ENCODE assay signal across 3 cellular contexts in genomic region chr10:125003901-125004467, GRCh38.
TF ChIP-seq lines count a peak whose summit lies in the region.

No MANE protein-coding gene starts in this region.

TF ChIP-seq in SK-N-SH, 30 proteins besides CTCF, POLR2A, EP300 and RAD21:
- TF ChIP-seq CHD2 (IDR thresholded peaks at IDR 0.05; ENCODE audit: low read length, partially characterized antibody) = no peak
- TF ChIP-seq SIN3A (IDR thresholded peaks at IDR 0.05; ENCODE audit: borderline replicate concordance, low read depth, low read length) = no peak
- no peak for TF ChIP-seq TAF1 (IDR thresholded peaks at IDR 0.05; ENCODE audit: borderline replicate concordance, low read depth, low read length)
- TF ChIP-seq FOSL2 (IDR thresholded peaks at IDR 0.05; ENCODE audit: borderline replicate concordance, low read depth) = no peak
- TF ChIP-seq TCF12 (IDR thresholded peaks at IDR 0.05) = no peak
- TF ChIP-seq GABPA (IDR thresholded peaks at IDR 0.05; ENCODE audit: low read depth) = no peak
- TF ChIP-seq MAX (IDR thresholded peaks at IDR 0.05; ENCODE audit: low read depth) = no peak
- no peak for TF ChIP-seq MXI1 (IDR thresholded peaks at IDR 0.05; ENCODE audit: low read depth, low read length)
- TF ChIP-seq ZBTB33 (IDR thresholded peaks at IDR 0.05; ENCODE audit: borderline replicate concordance, low read depth) = no peak
- TF ChIP-seq IRF3 (IDR thresholded peaks at IDR 0.05; ENCODE audit: low read depth, low read length) = no peak

TF ChIP-seq in SK-N-SH treated with all-trans-retinoic acid at 6 μM for 48 hours, 23 proteins besides CTCF, POLR2A, EP300 and RAD21:
- TF ChIP-seq CSRNP3 (CRISPR knock-in tag; IDR thresholded peaks at IDR 0.05) (no peak), CREB5 (CRISPR knock-in tag; IDR thresholded peaks at IDR 0.05; ENCODE audit: low read depth) (no peak), POU6F1 (CRISPR knock-in tag; IDR thresholded peaks at IDR 0.05; ENCODE audit: borderline replicate concordance, low read depth) (no peak), RARB (CRISPR knock-in tag; IDR thresholded peaks at IDR 0.05) (no peak)

TF ChIP-seq in H1, 55 proteins besides CTCF, POLR2A, EP300 and RAD21:
- TF ChIP-seq RXRA (IDR thresholded peaks at IDR 0.05; ENCODE audit: insufficient read depth, low read depth, low read length) (no peak), E2F6 (IDR thresholded peaks at IDR 0.05) (no peak), SIX5 (IDR thresholded peaks at IDR 0.05; ENCODE audit: low read depth, low read length) (no peak), RFX5 (IDR thresholded peaks at IDR 0.05; ENCODE audit: borderline replicate concordance, low read depth, low read length) (no peak), ATF2 (IDR thresholded peaks at IDR 0.05; ENCODE audit: low read length) (no peak), MAX (IDR thresholded peaks at IDR 0.05) (no peak), GTF2F1 (IDR thresholded peaks at IDR 0.05; ENCODE audit: borderline replicate concordance, low read depth, low read length) (no peak), SRF (IDR thresholded peaks at IDR 0.05; ENCODE audit: low read depth, low read length) (no peak), CREB1 (IDR thresholded peaks at IDR 0.05) (no peak), TBP (IDR thresholded peaks at IDR 0.05; ENCODE audit: low read depth, low read length) (no peak), SP4 (IDR thresholded peaks at IDR 0.05; ENCODE audit: low read length) (no peak), MAFK (IDR thresholded peaks at IDR 0.05; ENCODE audit: low read depth, low read length) (no peak)
TF ChIP-seq in H1: peak in this region for 0.
